9 cellular contexts compared by ENCODE assay signal in genomic region chr17:418421-418751, GRCh38.
DNase-seq lines count a peak whose midpoint lies in the region; ATAC-seq and TF ChIP-seq lines count a peak whose summit lies in the region.
"Had no signal": no experiment of that assay in that cellular context is flagged by ENCODE, and none has a peak within 500 bp of the region (broad histone marks: within the 10 kb centered on the region; RNA-seq: fewer than 3 reads in every experiment).

No MANE protein-coding gene starts in this region.

- peaks cover 9% of the 10 kb centered on the region for H3K36me3 Mint-ChIP-seq in nephron progenitor cell (ENCODE audit: low read depth)

- TF ChIP-seq CTCF in nephron progenitor cell (IDR thresholded peaks at IDR 0.05) = no peak

- no peak overlapping the region for H3K4me3 Mint-ChIP-seq in nephron progenitor cell

- H3K4me1 Mint-ChIP-seq in nephron progenitor cell = peaks cover 17% of the 10 kb centered on the region

- peaks cover 9% of the 10 kb centered on the region for H3K27me3 Mint-ChIP-seq in nephron progenitor cell (ENCODE audit: low read depth, poor library complexity)

- ATAC-seq in HG03280 (IDR thresholded peaks at IDR 0.05; ENCODE audit: unreplicated experiment) (no peak), GM21381 (IDR thresholded peaks at IDR 0.05; ENCODE audit: unreplicated experiment) (no peak)

- H3K9me3 Mint-ChIP-seq in nephron progenitor cell = no peaks in the 10 kb centered on the region

- DNase-seq in GF-D8 (lab: John Stamatoyannopoulos, UW) (peak; percentile 39), T-helper 2 cell (peak in 3 of 5 experiments; percentile 39 to 93 (median 57)), nephron progenitor cell (no peak), NCI-H187 (lab: John Stamatoyannopoulos, UW) (no peak), middle frontal gyrus (ENCODE audit: extremely low spot score, low spot score) (no peak)
- peak; percentile 38 for DNase-seq in activated effector memory CD4-positive, alpha-beta T cell treated with Interleukin-2 at 50 U/mL for 16 hours
- DNase-seq: NCI-H1694 treated with DMSO at 0.1 percent for 48 hours had no signal

- H3K27ac Mint-ChIP-seq in nephron progenitor cell = peak overlapping the region; percentile 44

Comparison
In these comparisons a context has a peak if more than half of its experiments do, and no peak if none do; other contexts are left out.
1. DNase-seq: peak in GF-D8 (single experiment), T-helper 2 cell (3 of 5) and activated effector memory CD4-positive, alpha-beta T cell treated with Interleukin-2 at 50 U/mL for 16 hours (single experiment); none in nephron progenitor cell (single experiment), NCI-H187 (0 of 2) and middle frontal gyrus (single experiment).